Comparison of ENCODE assay signal across 1 cellular context in the genomic region with DNA sequence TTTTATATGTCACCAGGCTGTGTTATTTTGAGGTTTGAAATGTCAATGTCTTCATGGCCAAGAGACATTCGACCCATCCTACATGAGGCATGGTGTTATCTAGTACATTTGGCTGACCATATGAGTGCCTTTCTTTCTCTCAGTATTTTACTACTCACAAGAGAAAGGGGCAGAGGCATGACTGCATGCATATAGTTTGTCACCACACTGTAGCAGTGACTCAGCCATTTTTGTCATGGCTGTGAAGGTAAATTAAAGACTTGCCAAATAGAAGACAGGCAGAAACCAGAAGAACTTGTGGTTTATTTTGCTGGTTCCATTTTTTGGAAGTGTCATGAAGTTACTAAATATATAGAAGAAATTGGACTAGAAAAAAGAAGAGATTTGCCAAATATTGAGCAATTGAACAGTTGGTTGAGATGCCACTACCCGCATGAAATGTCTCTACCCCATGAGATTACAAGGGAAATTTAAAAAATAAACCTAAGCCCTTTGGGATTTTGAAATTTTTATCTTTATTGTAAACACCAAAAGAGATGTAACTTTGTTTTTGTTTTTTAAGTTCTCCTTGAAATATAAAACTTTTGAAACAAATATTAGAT.
TF ChIP-seq lines count a peak whose summit lies in the region.

No MANE protein-coding gene starts in this region.

TF ChIP-seq in GM23338, 12 proteins besides CTCF, POLR2A, EP300 and RAD21 (continued from another document):
- TF ChIP-seq, protein P1, sequence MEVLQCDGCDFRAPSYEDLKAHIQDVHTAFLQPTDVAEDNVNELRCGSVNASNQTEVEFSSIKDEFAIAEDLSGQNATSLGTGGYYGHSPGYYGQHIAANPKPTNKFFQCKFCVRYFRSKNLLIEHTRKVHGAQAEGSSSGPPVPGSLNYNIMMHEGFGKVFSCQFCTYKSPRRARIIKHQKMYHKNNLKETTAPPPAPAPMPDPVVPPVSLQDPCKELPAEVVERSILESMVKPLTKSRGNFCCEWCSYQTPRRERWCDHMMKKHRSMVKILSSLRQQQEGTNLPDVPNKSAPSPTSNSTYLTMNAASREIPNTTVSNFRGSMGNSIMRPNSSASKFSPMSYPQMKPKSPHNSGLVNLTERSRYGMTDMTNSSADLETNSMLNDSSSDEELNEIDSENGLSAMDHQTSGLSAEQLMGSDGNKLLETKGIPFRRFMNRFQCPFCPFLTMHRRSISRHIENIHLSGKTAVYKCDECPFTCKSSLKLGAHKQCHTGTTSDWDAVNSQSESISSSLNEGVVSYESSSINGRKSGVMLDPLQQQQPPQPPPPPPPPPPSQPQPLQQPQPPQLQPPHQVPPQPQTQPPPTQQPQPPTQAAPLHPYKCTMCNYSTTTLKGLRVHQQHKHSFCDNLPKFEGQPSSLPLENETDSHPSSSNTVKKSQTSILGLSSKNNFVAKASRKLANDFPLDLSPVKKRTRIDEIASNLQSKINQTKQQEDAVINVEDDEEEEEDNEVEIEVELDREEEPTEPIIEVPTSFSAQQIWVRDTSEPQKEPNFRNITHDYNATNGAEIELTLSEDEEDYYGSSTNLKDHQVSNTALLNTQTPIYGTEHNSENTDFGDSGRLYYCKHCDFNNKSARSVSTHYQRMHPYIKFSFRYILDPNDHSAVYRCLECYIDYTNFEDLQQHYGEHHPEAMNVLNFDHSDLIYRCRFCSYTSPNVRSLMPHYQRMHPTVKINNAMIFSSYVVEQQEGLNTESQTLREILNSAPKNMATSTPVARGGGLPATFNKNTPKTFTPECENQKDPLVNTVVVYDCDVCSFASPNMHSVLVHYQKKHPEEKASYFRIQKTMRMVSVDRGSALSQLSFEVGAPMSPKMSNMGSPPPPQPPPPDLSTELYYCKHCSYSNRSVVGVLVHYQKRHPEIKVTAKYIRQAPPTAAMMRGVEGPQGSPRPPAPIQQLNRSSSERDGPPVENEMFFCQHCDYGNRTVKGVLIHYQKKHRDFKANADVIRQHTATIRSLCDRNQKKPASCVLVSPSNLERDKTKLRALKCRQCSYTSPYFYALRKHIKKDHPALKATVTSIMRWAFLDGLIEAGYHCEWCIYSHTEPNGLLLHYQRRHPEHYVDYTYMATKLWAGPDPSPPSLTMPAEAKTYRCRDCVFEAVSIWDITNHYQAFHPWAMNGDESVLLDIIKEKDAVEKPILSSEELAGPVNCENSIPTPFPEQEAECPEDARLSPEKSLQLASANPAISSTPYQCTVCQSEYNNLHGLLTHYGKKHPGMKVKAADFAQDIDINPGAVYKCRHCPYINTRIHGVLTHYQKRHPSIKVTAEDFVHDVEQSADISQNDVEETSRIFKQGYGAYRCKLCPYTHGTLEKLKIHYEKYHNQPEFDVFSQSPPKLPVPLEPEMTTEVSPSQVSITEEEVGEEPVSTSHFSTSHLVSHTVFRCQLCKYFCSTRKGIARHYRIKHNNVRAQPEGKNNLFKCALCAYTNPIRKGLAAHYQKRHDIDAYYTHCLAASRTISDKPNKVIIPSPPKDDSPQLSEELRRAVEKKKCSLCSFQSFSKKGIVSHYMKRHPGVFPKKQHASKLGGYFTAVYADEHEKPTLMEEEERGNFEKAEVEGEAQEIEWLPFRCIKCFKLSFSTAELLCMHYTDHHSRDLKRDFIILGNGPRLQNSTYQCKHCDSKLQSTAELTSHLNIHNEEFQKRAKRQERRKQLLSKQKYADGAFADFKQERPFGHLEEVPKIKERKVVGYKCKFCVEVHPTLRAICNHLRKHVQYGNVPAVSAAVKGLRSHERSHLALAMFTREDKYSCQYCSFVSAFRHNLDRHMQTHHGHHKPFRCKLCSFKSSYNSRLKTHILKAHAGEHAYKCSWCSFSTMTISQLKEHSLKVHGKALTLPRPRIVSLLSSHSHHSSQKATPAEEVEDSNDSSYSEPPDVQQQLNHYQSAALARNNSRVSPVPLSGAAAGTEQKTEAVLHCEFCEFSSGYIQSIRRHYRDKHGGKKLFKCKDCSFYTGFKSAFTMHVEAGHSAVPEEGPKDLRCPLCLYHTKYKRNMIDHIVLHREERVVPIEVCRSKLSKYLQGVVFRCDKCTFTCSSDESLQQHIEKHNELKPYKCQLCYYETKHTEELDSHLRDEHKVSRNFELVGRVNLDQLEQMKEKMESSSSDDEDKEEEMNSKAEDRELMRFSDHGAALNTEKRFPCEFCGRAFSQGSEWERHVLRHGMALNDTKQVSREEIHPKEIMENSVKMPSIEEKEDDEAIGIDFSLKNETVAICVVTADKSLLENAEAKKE (CRISPR knock-in tag; IDR thresholded peaks at IDR 0.05), result no peak
- no peak for TF ChIP-seq NANOG (IDR thresholded peaks at IDR 0.05; ENCODE audit: borderline replicate concordance)
- TF ChIP-seq POLR2AphosphoS5 (IDR thresholded peaks at IDR 0.05; ENCODE audit: low read depth), result no peak
- TF ChIP-seq, protein P2, sequence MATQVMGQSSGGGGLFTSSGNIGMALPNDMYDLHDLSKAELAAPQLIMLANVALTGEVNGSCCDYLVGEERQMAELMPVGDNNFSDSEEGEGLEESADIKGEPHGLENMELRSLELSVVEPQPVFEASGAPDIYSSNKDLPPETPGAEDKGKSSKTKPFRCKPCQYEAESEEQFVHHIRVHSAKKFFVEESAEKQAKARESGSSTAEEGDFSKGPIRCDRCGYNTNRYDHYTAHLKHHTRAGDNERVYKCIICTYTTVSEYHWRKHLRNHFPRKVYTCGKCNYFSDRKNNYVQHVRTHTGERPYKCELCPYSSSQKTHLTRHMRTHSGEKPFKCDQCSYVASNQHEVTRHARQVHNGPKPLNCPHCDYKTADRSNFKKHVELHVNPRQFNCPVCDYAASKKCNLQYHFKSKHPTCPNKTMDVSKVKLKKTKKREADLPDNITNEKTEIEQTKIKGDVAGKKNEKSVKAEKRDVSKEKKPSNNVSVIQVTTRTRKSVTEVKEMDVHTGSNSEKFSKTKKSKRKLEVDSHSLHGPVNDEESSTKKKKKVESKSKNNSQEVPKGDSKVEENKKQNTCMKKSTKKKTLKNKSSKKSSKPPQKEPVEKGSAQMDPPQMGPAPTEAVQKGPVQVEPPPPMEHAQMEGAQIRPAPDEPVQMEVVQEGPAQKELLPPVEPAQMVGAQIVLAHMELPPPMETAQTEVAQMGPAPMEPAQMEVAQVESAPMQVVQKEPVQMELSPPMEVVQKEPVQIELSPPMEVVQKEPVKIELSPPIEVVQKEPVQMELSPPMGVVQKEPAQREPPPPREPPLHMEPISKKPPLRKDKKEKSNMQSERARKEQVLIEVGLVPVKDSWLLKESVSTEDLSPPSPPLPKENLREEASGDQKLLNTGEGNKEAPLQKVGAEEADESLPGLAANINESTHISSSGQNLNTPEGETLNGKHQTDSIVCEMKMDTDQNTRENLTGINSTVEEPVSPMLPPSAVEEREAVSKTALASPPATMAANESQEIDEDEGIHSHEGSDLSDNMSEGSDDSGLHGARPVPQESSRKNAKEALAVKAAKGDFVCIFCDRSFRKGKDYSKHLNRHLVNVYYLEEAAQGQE (IDR thresholded peaks at IDR 0.05; ENCODE audit: unreplicated experiment), result no peak
- no peak for TF ChIP-seq STAT1 (IDR thresholded peaks at IDR 0.05; ENCODE audit: unreplicated experiment)
- no peak for TF ChIP-seq ZNF331 (CRISPR knock-in tag; IDR thresholded peaks at IDR 0.05; ENCODE audit: low read depth)
- TF ChIP-seq CREB1 (CRISPR knock-in tag; IDR thresholded peaks at IDR 0.05; ENCODE audit: low read depth), result no peak
